19 cellular contexts compared by ENCODE assay signal in the genomic region with DNA sequence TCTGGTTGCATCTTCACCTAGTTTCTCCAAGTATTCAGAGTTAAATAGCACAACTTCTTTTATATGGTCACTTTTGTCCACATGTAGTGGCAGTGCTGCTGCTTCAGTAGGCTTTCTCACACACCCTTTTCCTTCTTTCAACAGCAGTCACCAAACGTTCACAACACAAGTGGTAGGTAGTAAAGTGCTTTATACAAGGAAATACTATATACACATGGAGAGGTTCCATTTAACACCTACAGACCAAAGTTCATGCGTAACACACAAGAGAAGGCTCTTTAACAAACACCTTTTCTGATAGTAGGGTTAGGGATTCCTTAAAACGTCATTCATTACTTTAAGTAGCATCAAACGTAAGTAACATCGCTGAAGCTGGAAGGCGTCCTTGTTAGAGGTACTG.
DNase-seq lines count a peak whose midpoint lies in the region; ATAC-seq, FAIRE-seq and TF ChIP-seq lines count a peak whose summit lies in the region.
"Had no signal": no experiment of that assay in that cellular context is flagged by ENCODE, and none has a peak within 500 bp of the region (broad histone marks: within the 10 kb centered on the region; RNA-seq: fewer than 3 reads in every experiment).

No MANE protein-coding gene starts in this region.

- no peak for TF ChIP-seq POLR2A in transverse colon (IDR thresholded peaks at IDR 0.05)

- H3K9me3 Mint-ChIP-seq in Caco-2 (ENCODE audit: unreplicated experiment), result peaks cover 9% of the 10 kb centered on the region
- H3K9me3 Mint-ChIP-seq: GM23338 had no signal

- TF ChIP-seq EP300 in transverse colon (IDR thresholded peaks at IDR 0.05; ENCODE audit: low read depth), result no peak

- peak; percentile 41 for FAIRE-seq in colon (lab: Jason Lieb, UNC)
- FAIRE-seq: GM19239, H54 had no signal

- CTCF ChIA-PET in Caco-2 (lab: Charles Lee), result no interaction called here

- ATAC-seq in mucosa of descending colon (peak; percentile 99), foreskin keratinocyte (no peak)
- ATAC-seq: GM12878, GM23338 had no signal

- H3K36me3 Mint-ChIP-seq in Caco-2 (ENCODE audit: insufficient read depth, unreplicated experiment), result peaks cover 33% of the 10 kb centered on the region
- H3K36me3 Mint-ChIP-seq: CD8-positive, alpha-beta memory T cell had no signal

- no peak overlapping the region for H3K4me3 Mint-ChIP-seq in Caco-2 (ENCODE audit: unreplicated experiment)
- H3K4me3 Mint-ChIP-seq: B cell; CD4-positive, CD25-positive, alpha-beta regulatory T cell; CD8-positive, alpha-beta memory T cell; GM23338 had no signal

- TF ChIP-seq CTCF in Caco-2 (IDR thresholded peaks at IDR 0.05; ENCODE audit: insufficient read depth in 1 of 2, low read depth in 1 of 2, low read length in 1 of 2, severe bottlenecking in 1 of 2, unreplicated experiment in 1 of 2) (no peak), mucosa of descending colon (IDR thresholded peaks at IDR 0.05) (no peak), transverse colon (IDR thresholded peaks at IDR 0.05) (no peak), foreskin keratinocyte (conservative IDR thresholded peaks at IDR 0.05) (no peak)

- H3K9me3 ChIP-seq in Caco-2 (no peaks in the 10 kb centered on the region), mucosa of descending colon (no peaks in the 10 kb centered on the region), transverse colon (no peaks in the 10 kb centered on the region)
- H3K9me3 ChIP-seq: BLaER1 treated with 17β-estradiol and CSF1 and Interleukin-3, amounts not matched to agents 10 nM and 100 nM had no signal

- peak overlapping the region; percentile 56 to 80 (median 78) for H3K27ac ChIP-seq in transverse colon
- no peak overlapping the region for H3K27ac ChIP-seq in foreskin keratinocyte
- H3K27ac ChIP-seq: BLaER1 treated with 17β-estradiol and CSF1 and Interleukin-3, amounts not matched to agents 10 nM and 100 nM had no signal

- BruUV-seq in Caco-2 (replicated peaks; lab: Mats Ljungman, UMichigan), result no TSS peak

- peaks cover 8% of the 10 kb centered on the region; the same call in 1 of the 2 replicates for H3K4me1 ChIP-seq in Caco-2
- peaks cover 6% of the 10 kb centered on the region for H3K4me1 ChIP-seq in mucosa of descending colon (ENCODE audit: low read depth)
- peaks cover 0 to 23% (median 2%) of the 10 kb centered on the region in 4 donors for H3K4me1 ChIP-seq in transverse colon
- H3K4me1 ChIP-seq in foreskin keratinocyte, result peaks cover 7% of the 10 kb centered on the region
- H3K4me1 ChIP-seq: BLaER1 treated with 17β-estradiol and CSF1 and Interleukin-3, amounts not matched to agents 10 nM and 100 nM had no signal

- H3K36me3 ChIP-seq in Caco-2 (ENCODE audit: control insufficient read depth, insufficient read depth, low read length) (no peaks in the 10 kb centered on the region), mucosa of descending colon (ENCODE audit: low read depth) (no peaks in the 10 kb centered on the region), transverse colon (no peaks in the 10 kb centered on the region)
- H3K36me3 ChIP-seq: BLaER1 treated with 17β-estradiol and CSF1 and Interleukin-3, amounts not matched to agents 10 nM and 100 nM had no signal

- intact Hi-C loops in Caco-2 (cut with micrococcal nuclease; ENCODE audit: unreplicated experiment) (no loop called here), mucosa of descending colon (cut with DNase I, micrococcal nuclease) (no loop called here), transverse colon (cut with DNase I; ENCODE audit: low total_unique reads) (no loop called here)

- DNase-seq in Caco-2 (no peak), mucosa of descending colon (peak in 1 of 3 donors; percentile 45), transverse colon (no peak), NCI-H1417 (lab: John Stamatoyannopoulos, UW) (no peak), DMS53 (lab: John Stamatoyannopoulos, UW) (no peak), foreskin keratinocyte (no peak)
- DNase-seq: 8988T; CD4-positive, CD25-positive, alpha-beta regulatory T cell; CD8-positive, alpha-beta memory T cell; DND-41; EL; HCEC 1CT had no signal

- POLR2A ChIA-PET in Caco-2 (lab: Charles Lee), result no interaction called here

- 50 to 54% methylated on average over 4 to 6 of the region's 6 CpGs for WGBS in transverse colon (ENCODE audit: low coverage in 1 of 2), 2 donors

- H3K27me3 ChIP-seq in Caco-2 (replicated peaks; ENCODE audit: control insufficient read depth, insufficient read depth, low read length), result no peaks in the 10 kb centered on the region
- no peaks in the 10 kb centered on the region for H3K27me3 ChIP-seq in transverse colon
- no peaks in the 10 kb centered on the region for H3K27me3 ChIP-seq in foreskin keratinocyte
- H3K27me3 ChIP-seq: BLaER1 treated with 17β-estradiol and CSF1 and Interleukin-3, amounts not matched to agents 10 nM and 100 nM had no signal

- no peaks in the 10 kb centered on the region for H3K27me3 Mint-ChIP-seq in Caco-2 (ENCODE audit: insufficient read depth, unreplicated experiment)

- in situ Hi-C loops in transverse colon (cut with MboI; ENCODE audit: low pct_ligation_motif_present in 1 of 4, low pct_unique_long_range_greater_than_20kb in 1 of 4, low sequenced_read_pairs in 3 of 4), result no loop called here

- no peak overlapping the region for H3K4me3 ChIP-seq in Caco-2 (ENCODE audit: low read depth, low read length)
- no peak overlapping the region for H3K4me3 ChIP-seq in mucosa of descending colon
- H3K4me3 ChIP-seq in transverse colon, result no peak overlapping the region
- H3K4me3 ChIP-seq: BLaER1 treated with 17β-estradiol and CSF1 and Interleukin-3, amounts not matched to agents 10 nM and 100 nM; GM12878; GM23338 had no signal

- peak overlapping the region; percentile 23 for H3K27ac Mint-ChIP-seq in Caco-2 (ENCODE audit: unreplicated experiment)
- H3K27ac Mint-ChIP-seq: B cell; CD8-positive, alpha-beta memory T cell; GM23338 had no signal

- peaks cover 19% of the 10 kb centered on the region for H3K4me1 Mint-ChIP-seq in Caco-2 (ENCODE audit: low read depth, unreplicated experiment)
- H3K4me1 Mint-ChIP-seq: B cell; CD4-positive, CD25-positive, alpha-beta regulatory T cell had no signal
